8 cellular contexts compared by ENCODE assay signal in the genomic region with DNA sequence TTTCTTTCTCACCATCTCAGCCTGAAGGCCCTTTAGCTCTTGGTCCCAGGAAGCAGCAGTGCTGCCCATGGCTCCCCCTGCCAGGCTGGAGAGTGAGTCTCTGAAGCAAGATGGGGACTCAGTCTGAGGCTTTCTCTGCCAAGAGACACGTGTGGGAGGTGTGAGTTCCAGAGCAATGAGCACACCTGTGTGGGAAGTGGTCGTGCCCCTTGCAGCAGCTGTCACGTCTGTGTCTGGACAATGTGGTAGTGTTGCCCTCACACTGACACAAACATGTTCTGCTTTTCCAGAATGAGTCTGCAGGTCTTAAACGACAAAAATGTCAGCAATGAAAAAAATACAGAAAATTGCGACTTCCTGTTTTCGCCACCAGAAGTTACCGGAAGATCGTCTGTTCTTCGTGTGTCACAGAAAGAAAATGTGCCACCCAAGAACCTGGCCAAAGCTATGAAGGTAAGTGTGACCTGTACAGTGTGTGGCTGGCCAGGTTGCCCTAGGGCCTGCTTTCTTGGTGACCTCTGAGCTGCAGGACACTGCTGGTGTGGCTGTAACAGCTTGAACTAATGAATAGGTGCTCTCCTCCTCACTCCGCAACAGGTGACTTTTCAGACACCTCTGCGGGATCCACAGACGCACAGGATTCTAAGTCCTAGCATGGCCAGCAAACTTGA. TPM values are rescaled to one million over a fixed set of nuclear protein-coding genes. Genes with fewer than 3 reads are reported as not detected.
DNase-seq lines count a peak whose midpoint lies in the region; ATAC-seq and TF ChIP-seq lines count a peak whose summit lies in the region.

No MANE protein-coding gene starts in this region.

- no peaks in the 10 kb centered on the region for H3K9me3 ChIP-seq in iPS-15b (ENCODE audit: control insufficient read depth, insufficient read depth, low read length)
- no peaks in the 10 kb centered on the region for H3K9me3 ChIP-seq in hepatocyte (ENCODE audit: low read depth)

- H3K4me1 ChIP-seq in iPS-15b (ENCODE audit: control insufficient read depth, insufficient read depth, low read length) (no peaks in the 10 kb centered on the region), hepatocyte (ENCODE audit: insufficient read depth) (peaks cover 14% of the 10 kb centered on the region)

- DNase-seq in Jurkat, Clone E6-1 (ENCODE audit: low read depth, low spot score): no peak
- DNase-seq in activated CD4-positive, alpha-beta T cell treated with anti-CD3 and anti-CD28 coated beads for 48 hours: peak; percentile 78
- peak; percentile 59 for DNase-seq in stimulated activated naive CD4-positive, alpha-beta T cell treated with Interleukin-2 at 50 U/mL for 16 hours (lab: John Stamatoyannopoulos, UW)
- DNase-seq in hepatocyte (ENCODE audit: low spot score) (no peak), RKO (ENCODE audit: low spot score) (no peak)

- no peaks in the 10 kb centered on the region for H4K20me1 ChIP-seq in hepatocyte (ENCODE audit: insufficient read depth, poor library complexity, severe bottlenecking)

- peak overlapping the region; percentile 91 for H3K4me3 ChIP-seq in Jurkat, Clone E6-1 (ENCODE audit: low read length)
- H3K4me3 ChIP-seq in iPS-15b (ENCODE audit: low read depth, low read length): peak overlapping the region; percentile 84
- no peak overlapping the region for H3K4me3 ChIP-seq in hepatocyte

- 83% methylated on average over 12 of the region's 12 CpGs for WGBS in hepatocyte (ENCODE audit: low lambda C conversion rate, missing lambda C conversion rate)

- H3K4me2 ChIP-seq in hepatocyte: no peak overlapping the region

- H3K27ac ChIP-seq in hepatocyte: no peak overlapping the region

- no peak overlapping the region for H3K9ac ChIP-seq in iPS-15b (ENCODE audit: low read depth, low read length)

- H3K36me3 ChIP-seq in iPS-15b (ENCODE audit: control insufficient read depth, insufficient read depth, low read length) (peaks cover 58% of the 10 kb centered on the region), hepatocyte (replicated peaks; ENCODE audit: insufficient read depth, low read depth) (no peaks in the 10 kb centered on the region)

- ATAC-seq in HG03025 (IDR thresholded peaks at IDR 0.05; ENCODE audit: low FRiP score, unreplicated experiment): no peak
- ATAC-seq in HG03565 (IDR thresholded peaks at IDR 0.05; ENCODE audit: unreplicated experiment): no peak

- H3K27me3 ChIP-seq in iPS-15b (ENCODE audit: control insufficient read depth, insufficient read depth, low read length): no peaks in the 10 kb centered on the region
- H3K27me3 ChIP-seq in hepatocyte: no peaks in the 10 kb centered on the region

- TF ChIP-seq CTCF in hepatocyte (IDR thresholded peaks at IDR 0.05; ENCODE audit: poor library complexity): no peak

- H2AFZ ChIP-seq in hepatocyte: no peak overlapping the region

- H3K9me2 ChIP-seq in hepatocyte (replicated peaks; ENCODE audit: insufficient read depth): no peaks in the 10 kb centered on the region

- H3K79me2 ChIP-seq in hepatocyte: peaks cover 41% of the 10 kb centered on the region

RNA-seq across cellular contexts. Expression of gene TACC3, which starts 1.9 kb away (rescaled TPM):
- 164 TPM for polyA plus RNA-seq in Jurkat, Clone E6-1 (2012; ENCODE audit: insufficient read depth, insufficient read length)
- total RNA-seq in hepatocyte: 9.3 and 10.5 TPM in 2 replicates
- 14.8 and 16.7 TPM in 2 replicates for polyA plus RNA-seq in hepatocyte

RNA-seq across cellular contexts. Expression of gene TMEM129, which starts 2.1 kb away (rescaled TPM):
- polyA plus RNA-seq in Jurkat, Clone E6-1 (2012; ENCODE audit: insufficient read depth, insufficient read length): 30.1 TPM
- total RNA-seq in hepatocyte: 36.1 and 40.8 TPM in 2 replicates
- 57.8 and 59.4 TPM in 2 replicates for polyA plus RNA-seq in hepatocyte

RNA-seq across cellular contexts. Expression of gene SLBP, which starts 11.1 kb away (rescaled TPM):
- polyA plus RNA-seq in Jurkat, Clone E6-1 (2012; ENCODE audit: insufficient read depth, insufficient read length): 198 TPM
- 48.2 and 82.5 TPM in 2 replicates for total RNA-seq in hepatocyte
- polyA plus RNA-seq in hepatocyte: 81.8 and 84.0 TPM in 2 replicates

RNA-seq across cellular contexts. Expression of gene FAM53A, which starts 39.2 kb away (rescaled TPM):
- polyA plus RNA-seq in Jurkat, Clone E6-1 (2012; ENCODE audit: insufficient read depth, insufficient read length): 2.3 TPM
- 4.7 and 5.2 TPM in 2 replicates for total RNA-seq in hepatocyte
- 6.8 and 10.8 TPM in 2 replicates for polyA plus RNA-seq in hepatocyte

Comparison
In these comparisons a context has a peak if more than half of its experiments do, and no peak if none do; other contexts are left out.
1. DNase-seq: peak in activated CD4-positive, alpha-beta T cell treated with anti-CD3 and anti-CD28 coated beads for 48 hours (single experiment) and stimulated activated naive CD4-positive, alpha-beta T cell treated with Interleukin-2 at 50 U/mL for 16 hours (single experiment); none in Jurkat, Clone E6-1 (single experiment), hepatocyte (single experiment) and RKO (single experiment).